ENCODE assay signal across 20 cellular contexts in genomic region chr2:545711-546650, GRCh38.
DNase-seq lines count a peak whose midpoint lies in the region; ATAC-seq, FAIRE-seq and TF ChIP-seq lines count a peak whose summit lies in the region.
"Had no signal": no experiment of that assay in that cellular context is flagged by ENCODE, and none has a peak within 500 bp of the region (broad histone marks: within the 10 kb centered on the region; RNA-seq: fewer than 3 reads in every experiment).

No MANE protein-coding gene starts in this region.

- H3K4me1 ChIP-seq in breast epithelium (peaks cover 0 to 2% of the 10 kb centered on the region in 2 donors), mammary epithelial cell (ENCODE audit: insufficient read depth, low read length) (no peaks in the 10 kb centered on the region), neuronal stem cell (ENCODE audit: control insufficient read depth in 2 of 2, insufficient read depth in 1 of 2, low read depth in 1 of 2, low read length in 2 of 2) (peaks cover 2% of the 10 kb centered on the region in 2 donors), tibial nerve (no peaks in the 10 kb centered on the region)
- H3K4me1 ChIP-seq: SJSA1 had no signal

- no peaks in the 10 kb centered on the region for H4K20me1 ChIP-seq in mammary epithelial cell (ENCODE audit: insufficient read depth, low read length)

- H3K4me2 ChIP-seq in mammary epithelial cell (ENCODE audit: insufficient read depth, low read depth, low read length) (no peak overlapping the region), neuronal stem cell (ENCODE audit: insufficient read depth, low read length, poor library complexity, severe bottlenecking) (no peak overlapping the region)
- H3K4me2 ChIP-seq: GM23338 had no signal

- H3K14ac ChIP-seq in neuronal stem cell (ENCODE audit: low read length) = no peak overlapping the region

- H3K9ac ChIP-seq in mammary epithelial cell (ENCODE audit: insufficient read depth, low read length) (no peak overlapping the region), neuronal stem cell (ENCODE audit: low read depth, low read length, poor library complexity) (no peak overlapping the region)

- H3K18ac ChIP-seq in neuronal stem cell (ENCODE audit: low read length) = no peak overlapping the region

- H3K27me3 ChIP-seq in breast epithelium (peaks cover 0 to 8% of the 10 kb centered on the region in 2 donors), mammary epithelial cell (ENCODE audit: insufficient read depth, low read length) (no peaks in the 10 kb centered on the region), bronchial epithelial cell (ENCODE audit: control insufficient read depth, insufficient read depth, low read length) (no peaks in the 10 kb centered on the region), neuronal stem cell (ENCODE audit: control insufficient read depth in 3 of 3, insufficient read depth in 3 of 3, low read depth in 1 of 3, low read length in 3 of 3) (peaks cover 0 to 5% (median 0%) of the 10 kb centered on the region in 3 experiments), tibial nerve (no peaks in the 10 kb centered on the region)
- H3K27me3 ChIP-seq: MG63 had no signal

- peak overlapping the region; percentile 53 for H2AK5ac ChIP-seq in neuronal stem cell (ENCODE audit: low read depth, low read length)

- dilution Hi-C loops in mammary epithelial cell (cut with HindIII; ENCODE audit: low sequenced_read_pairs) = no loop called here

- DNase-seq in breast epithelium (ENCODE audit: low spot score in 2 of 2) = peak in 1 of 2 donors; percentile 34
- DNase-seq in mammary epithelial cell = no peak
- DNase-seq in bronchial epithelial cell (ENCODE audit: low read depth) = no peak
- no peak for DNase-seq in neuronal stem cell (ENCODE audit: low spot score)
- DNase-seq in tibial nerve (ENCODE audit: low spot score in 2 of 2) = no peak
- DNase-seq: Kasumi-1, MG63, NCI-H1048, NCI-H1436, NCI-H1930, NCI-H226, NCI-H524 had no signal

- in situ Hi-C loops in mammary epithelial cell (cut with MboI; ENCODE audit: low sequenced_read_pairs in 2 of 2) = no loop called here

- H3K23ac ChIP-seq in neuronal stem cell (ENCODE audit: low read depth, low read length, poor library complexity) = no peak overlapping the region

- H4K91ac ChIP-seq in neuronal stem cell (ENCODE audit: low read depth, low read length, poor library complexity) = no peak overlapping the region

- H3K9me3 ChIP-seq in breast epithelium (no peaks in the 10 kb centered on the region), mammary epithelial cell (replicated peaks; ENCODE audit: insufficient read depth, low read length) (peaks cover 7% of the 10 kb centered on the region), neuronal stem cell (replicated peaks in 1 of 2; ENCODE audit: control insufficient read depth in 2 of 2, insufficient read depth in 1 of 2, low read depth in 1 of 2, low read length in 2 of 2) (no peaks in the 10 kb centered on the region), tibial nerve (peaks cover 0 to 6% (median 0%) of the 10 kb centered on the region in 4 donors)
- H3K9me3 ChIP-seq: MG63, SJSA1 had no signal

- WGBS in mammary epithelial cell (ENCODE audit: low coverage, missing lambda C conversion rate) = 11% methylated on average over 16 of the region's 24 CpGs
- WGBS in neuronal stem cell (ENCODE audit: extremely low coverage in 2 of 2, insufficient read length in 2 of 2, insufficient replicate concordance in 1 of 2), 2 donors = no CpG with 5 or more reads among the region's 24 CpGs
- WGBS in tibial nerve, 2 donors = 78 to 81% methylated on average over 23 to 24 of the region's 24 CpGs

- no peaks in the 10 kb centered on the region for H3K79me1 ChIP-seq in neuronal stem cell (ENCODE audit: low read depth, low read length)

- TF ChIP-seq CTCF in breast epithelium (IDR thresholded peaks at IDR 0.05) (no peak), mammary epithelial cell (conservative IDR thresholded peaks at IDR 0.05 in 1 of 2, IDR thresholded peaks at IDR 0.05 in 1 of 2; ENCODE audit: extremely low read depth in 1 of 2, insufficient read depth in 1 of 2, low read depth in 1 of 2, low read length in 2 of 2) (no peak), bronchial epithelial cell (IDR thresholded peaks at IDR 0.05; ENCODE audit: insufficient read depth, low read length, severe bottlenecking) (no peak), tibial nerve (IDR thresholded peaks at IDR 0.05) (no peak)

- CTCF ChIA-PET in mammary epithelial cell (lab: Charles Lee; ENCODE audit: low non-redundant PET) = no interaction called here

- no peak overlapping the region for H4K8ac ChIP-seq in neuronal stem cell (ENCODE audit: low read depth, low read length)

- H3K4me3 ChIP-seq in breast epithelium (peak overlapping the region in 1 of 3 donors; percentile 17), mammary epithelial cell (replicated peaks in 1 of 3; ENCODE audit: insufficient read depth in 1 of 3, low read depth in 2 of 3, low read length in 3 of 3) (no peak overlapping the region), bronchial epithelial cell (ENCODE audit: low read depth, low read length) (no peak overlapping the region), neuronal stem cell (ENCODE audit: low read length in 2 of 2) (no peak overlapping the region), tibial nerve (no peak overlapping the region)
- H3K4me3 ChIP-seq: GM23338, MG63, SJSA1 had no signal

- ATAC-seq in HG02938 (IDR thresholded peaks at IDR 0.05; ENCODE audit: unreplicated experiment) = no peak
- ATAC-seq in GM21786 (IDR thresholded peaks at IDR 0.05; ENCODE audit: unreplicated experiment) = no peak
- ATAC-seq: GM23338 had no signal

- intact Hi-C loops in breast epithelium (cut with DNase I; ENCODE audit: low total_unique reads) (no loop called here), mammary epithelial cell (cut with micrococcal nuclease) (no loop called here)

- no peak overlapping the region for H2BK120ac ChIP-seq in neuronal stem cell (ENCODE audit: low read depth, low read length)

- no TSS peak for BruUV-seq in mammary epithelial cell (replicated peaks; lab: Mats Ljungman, UMichigan)

- no peak overlapping the region for H2BK12ac ChIP-seq in neuronal stem cell (ENCODE audit: low read length)

- TF ChIP-seq POLR2A in breast epithelium (IDR thresholded peaks at IDR 0.05) (no peak), tibial nerve (IDR thresholded peaks at IDR 0.05) (no peak)

- no peak overlapping the region for H3K4ac ChIP-seq in neuronal stem cell (ENCODE audit: low read length)

- peak; percentile 58 for FAIRE-seq in bronchial epithelial cell (lab: Jason Lieb, UNC)
- FAIRE-seq: D721Med, G401.6, GM19239 had no signal

- H3K79me2 ChIP-seq in mammary epithelial cell (ENCODE audit: insufficient read depth, low read length) = no peaks in the 10 kb centered on the region

- TF ChIP-seq EP300 in tibial nerve (IDR thresholded peaks at IDR 0.05) = no peak

- H2AFZ ChIP-seq in mammary epithelial cell (ENCODE audit: low read depth, low read length) = no peak overlapping the region
- H2AFZ ChIP-seq in neuronal stem cell (ENCODE audit: low read length) = peak overlapping the region; percentile 22
- H2AFZ ChIP-seq: GM23338 had no signal

- H3K36me3 ChIP-seq in breast epithelium = no peaks in the 10 kb centered on the region
- no peaks in the 10 kb centered on the region for H3K36me3 ChIP-seq in mammary epithelial cell (ENCODE audit: insufficient read depth, low read length)
- no peaks in the 10 kb centered on the region for H3K36me3 ChIP-seq in bronchial epithelial cell (ENCODE audit: control insufficient read depth, insufficient read depth, low read length)
- no peaks in the 10 kb centered on the region for H3K36me3 ChIP-seq in neuronal stem cell (replicated peaks in 1 of 2; ENCODE audit: control insufficient read depth in 2 of 2, insufficient read depth in 2 of 2, low read length in 2 of 2)
- H3K36me3 ChIP-seq in tibial nerve = no peaks in the 10 kb centered on the region
- H3K36me3 ChIP-seq: MG63, SJSA1 had no signal

- H2BK15ac ChIP-seq in neuronal stem cell (ENCODE audit: low read length) = no peak overlapping the region

- H3K27ac ChIP-seq in breast epithelium = peak overlapping the region; percentile 57 to 61
- no peak overlapping the region for H3K27ac ChIP-seq in mammary epithelial cell (ENCODE audit: insufficient read depth, low read depth, low read length)
- H3K27ac ChIP-seq in neuronal stem cell (replicated peaks; ENCODE audit: low read length) = no peak overlapping the region
- H3K27ac ChIP-seq in tibial nerve = no peak overlapping the region
- H3K27ac ChIP-seq: C4-2B, SJSA1 had no signal

- no peak overlapping the region for H2BK5ac ChIP-seq in neuronal stem cell (ENCODE audit: low read length)

Comparison
In these comparisons a context has a peak if more than half of its experiments do, and no peak if none do; other contexts are left out.
1. H3K27ac ChIP-seq: peak in breast epithelium (2 of 2); none in mammary epithelial cell (single experiment), neuronal stem cell (single experiment) and tibial nerve (0 of 4).